ENCODE assay signal across 20 cellular contexts in genomic region chr9:26748449-26749058, GRCh38.
DNase-seq lines count a peak whose midpoint lies in the region; ATAC-seq and TF ChIP-seq lines count a peak whose summit lies in the region.
"Had no signal": no experiment of that assay in that cellular context is flagged by ENCODE, and none has a peak within 500 bp of the region (broad histone marks: within the 10 kb centered on the region; RNA-seq: fewer than 3 reads in every experiment).

No MANE protein-coding gene starts in this region.

- H3K4me2 ChIP-seq in trophoblast cell (ENCODE audit: low read length) = no peak overlapping the region

- H4K8ac ChIP-seq in trophoblast cell (ENCODE audit: low read depth, low read length) = no peak overlapping the region

- no peaks in the 10 kb centered on the region for H3K36me3 ChIP-seq in BE2C
- H3K36me3 ChIP-seq in HUES6 (ENCODE audit: control insufficient read depth, insufficient read depth, low read length) = peaks cover 3% of the 10 kb centered on the region; the same call in 1 of the 2 replicates
- H3K36me3 ChIP-seq in trophoblast cell (ENCODE audit: control insufficient read depth in 1 of 2, insufficient read depth in 2 of 2, low read length in 2 of 2) = no peaks in the 10 kb centered on the region

- H3K9ac ChIP-seq in HUES6 (ENCODE audit: low read length) = peak overlapping the region; percentile 67
- H3K9ac ChIP-seq in trophoblast cell (ENCODE audit: low read length) = no peak overlapping the region

- no peaks in the 10 kb centered on the region for H3K9me3 ChIP-seq in BE2C
- peaks cover 7% of the 10 kb centered on the region; the same call in 1 of the 2 replicates for H3K9me3 ChIP-seq in HUES6 (ENCODE audit: control insufficient read depth, insufficient read depth, low read depth, low read length)
- no peaks in the 10 kb centered on the region for H3K9me3 ChIP-seq in trophoblast cell (ENCODE audit: insufficient read depth, low read depth, low read length)

- H2BK120ac ChIP-seq in trophoblast cell (ENCODE audit: insufficient read depth, low read length, poor library complexity) = peak overlapping the region; percentile 41

- no peaks in the 10 kb centered on the region for H3K79me2 ChIP-seq in trophoblast cell (ENCODE audit: control insufficient read depth, insufficient read depth, low read length, poor library complexity)

- H3K4me1 ChIP-seq in BE2C = no peaks in the 10 kb centered on the region
- H3K4me1 ChIP-seq in HUES6 (ENCODE audit: control insufficient read depth, insufficient read depth, low read length) = peaks cover 43% of the 10 kb centered on the region
- H3K4me1 ChIP-seq in trophoblast cell (ENCODE audit: control insufficient read depth in 1 of 2, insufficient read depth in 2 of 2, low read length in 2 of 2) = no peaks in the 10 kb centered on the region

- WGBS in trophoblast cell (ENCODE audit: extremely low coverage, insufficient coverage, insufficient read length) = no CpG with 5 or more reads among the region's 4 CpGs

- no peak overlapping the region for H3K18ac ChIP-seq in trophoblast cell (ENCODE audit: low read length)

- no peak overlapping the region for H3K14ac ChIP-seq in trophoblast cell (ENCODE audit: low read length)

- no peak overlapping the region for H2BK12ac ChIP-seq in trophoblast cell (ENCODE audit: low read length)

- H3K27me3 ChIP-seq in BE2C (no peaks in the 10 kb centered on the region), HUES6 (ENCODE audit: control insufficient read depth, insufficient read depth, low read length) (no peaks in the 10 kb centered on the region), trophoblast cell (ENCODE audit: insufficient read depth, low read length) (no peaks in the 10 kb centered on the region)

- H3K4ac ChIP-seq in trophoblast cell (ENCODE audit: low read depth, low read length) = no peak overlapping the region

- H2AFZ ChIP-seq in trophoblast cell (ENCODE audit: insufficient read depth, low read length, poor library complexity) = no peak overlapping the region

- H2BK5ac ChIP-seq in trophoblast cell (ENCODE audit: low read depth, low read length, poor library complexity) = no peak overlapping the region

- no peak overlapping the region for H2AK5ac ChIP-seq in trophoblast cell (ENCODE audit: low read length)

- DNase-seq in BE2C (peak; percentile 19), epithelial cell of proximal tubule (ENCODE audit: low read depth) (no peak), trophoblast cell (no peak)
- no peak for DNase-seq in activated effector memory CD4-positive, alpha-beta T cell treated with anti-CD3 and anti-CD28 coated beads, Interleukin-2, amount 50 U/mL, for 16 hours
- DNase-seq: CD4-positive, CD25-positive, alpha-beta regulatory T cell; COR-L47; DMS 273 treated with DMSO at 0.1 percent for 48 hours; GF-D8; HFFc6; NCI-H1092 treated with DMSO at 0.1 percent for 48 hours; NCI-H146; NCI-H2081; NCI-H82; SHP77 had no signal

- no peak overlapping the region for H3K4me3 ChIP-seq in BE2C (ENCODE audit: low read depth, low read length)
- H3K4me3 ChIP-seq in HUES6 (ENCODE audit: low read depth, low read length) = peak overlapping the region; percentile 29; the same call in 1 of the 2 replicates
- H3K4me3 ChIP-seq in epithelial cell of proximal tubule (ENCODE audit: low read depth, low read length) = no peak overlapping the region
- no peak overlapping the region for H3K4me3 ChIP-seq in trophoblast cell (ENCODE audit: low read depth, low read length)
- H3K4me3 ChIP-seq: SK-N-MC had no signal

- no peak overlapping the region for H4K91ac ChIP-seq in trophoblast cell (ENCODE audit: low read depth, low read length)

- no peak overlapping the region for H4K12ac ChIP-seq in trophoblast cell (ENCODE audit: low read depth, low read length)

- peak; percentile 34 for TF ChIP-seq CTCF in BE2C (IDR thresholded peaks at IDR 0.05; ENCODE audit: low read depth, low read length)
- peak; percentile 34 for TF ChIP-seq CTCF in epithelial cell of proximal tubule (conservative IDR thresholded peaks at IDR 0.05; ENCODE audit: low read depth, low read length)

- peaks cover 2% of the 10 kb centered on the region for H3K79me1 ChIP-seq in trophoblast cell (ENCODE audit: low read length)

- no peak for ATAC-seq in HG03520 (IDR thresholded peaks at IDR 0.05; ENCODE audit: unreplicated experiment)
- ATAC-seq in HG03378 (IDR thresholded peaks at IDR 0.05; ENCODE audit: unreplicated experiment) = no peak
- ATAC-seq in GM21526 (IDR thresholded peaks at IDR 0.05; ENCODE audit: low FRiP score, unreplicated experiment) = no peak

- H3K27ac ChIP-seq in HUES6 (ENCODE audit: low read depth, low read length) (peak overlapping the region; percentile 92; the same call in 1 of the 2 replicates), trophoblast cell (ENCODE audit: low read depth, low read length) (no peak overlapping the region)
- H3K27ac ChIP-seq: HL-60, SK-N-MC had no signal

- no peak overlapping the region for H3K23ac ChIP-seq in trophoblast cell (ENCODE audit: low read length)
